ENCODE assay signal across 13 cellular contexts in genomic region chr17:71922439-71922838, GRCh38.
DNase-seq lines count a peak whose midpoint lies in the region; ATAC-seq and TF ChIP-seq lines count a peak whose summit lies in the region.
"Had no signal": no experiment of that assay in that cellular context is flagged by ENCODE, and none has a peak within 500 bp of the region (broad histone marks: within the 10 kb centered on the region; RNA-seq: fewer than 3 reads in every experiment).

No MANE protein-coding gene starts in this region.

- CTCF ChIA-PET in RWPE1 (lab: Yijun Ruan, JAX) = no interaction called here

- POLR2A ChIA-PET in RWPE1 (lab: Yijun Ruan, JAX; ENCODE audit: low non-redundant PET) = no interaction called here

- no peak for TF ChIP-seq EP300 in tibial nerve (IDR thresholded peaks at IDR 0.05)

- no peaks in the 10 kb centered on the region for H3K36me3 ChIP-seq in tibial nerve
- H3K36me3 ChIP-seq: Peyer's patch had no signal

- no peaks in the 10 kb centered on the region for H3K27me3 ChIP-seq in tibial nerve
- H3K27me3 ChIP-seq: Peyer's patch had no signal

- TF ChIP-seq POLR2A in GM18505 (IDR thresholded peaks at IDR 0.05; ENCODE audit: borderline replicate concordance, extremely low read depth, insufficient read depth, insufficient read length) (no peak), tibial nerve (IDR thresholded peaks at IDR 0.05) (no peak)

- H3K27ac ChIP-seq in RWPE1 (no peak overlapping the region), tibial nerve (no peak overlapping the region)
- H3K27ac ChIP-seq: Peyer's patch had no signal

- TF ChIP-seq CTCF in AG09309 (IDR thresholded peaks at IDR 0.05; ENCODE audit: control insufficient read depth, insufficient read depth, low read depth, low read length, missing control alignments) (no peak), RWPE1 (conservative IDR thresholded peaks at IDR 0.05; ENCODE audit: low read depth) (no peak), tibial nerve (IDR thresholded peaks at IDR 0.05) (no peak)

- H3K4me1 ChIP-seq in tibial nerve = no peaks in the 10 kb centered on the region
- H3K4me1 ChIP-seq: Peyer's patch had no signal

- H3K9me3 ChIP-seq in tibial nerve = no peaks in the 10 kb centered on the region
- H3K9me3 ChIP-seq: Peyer's patch had no signal

- ATAC-seq in GM18505 (IDR thresholded peaks at IDR 0.05; ENCODE audit: unreplicated experiment) (peak; percentile 54), GM21390 (IDR thresholded peaks at IDR 0.05; ENCODE audit: unreplicated experiment) (no peak)
- ATAC-seq: left ventricle myocardium superior had no signal

- DNase-seq in AG09309 (ENCODE audit: low read depth) (peak; percentile 62), RWPE1 (ENCODE audit: low spot score) (peak; percentile 70), foreskin melanocyte (peak; percentile 63), NCI-H2227 (lab: John Stamatoyannopoulos, UW; ENCODE audit: unreplicated experiment) (no peak), tibial nerve (ENCODE audit: low spot score in 2 of 2) (no peak), D341Med (ENCODE audit: low spot score) (no peak)
- DNase-seq: activated naive CD8-positive, alpha-beta T cell treated with anti-CD3 and anti-CD28 coated beads for 36 hours; CD4-positive, CD25-positive, alpha-beta regulatory T cell; left ventricle myocardium superior; NCI-H1417 treated with DMSO at 0.1 percent for 48 hours; Peyer's patch had no signal

- H3K4me3 ChIP-seq in AG09309 (ENCODE audit: control insufficient read depth, low read depth, low read length) = no peak overlapping the region
- no peak overlapping the region for H3K4me3 ChIP-seq in tibial nerve
- H3K4me3 ChIP-seq: Peyer's patch had no signal

Comparison
In these comparisons a context has a peak if more than half of its experiments do, and no peak if none do; other contexts are left out.
1. DNase-seq: peak in AG09309 (single experiment), RWPE1 (single experiment) and foreskin melanocyte (single experiment); none in NCI-H2227 (single experiment), tibial nerve (0 of 2) and D341Med (single experiment).